17 cellular contexts compared by ENCODE assay signal in the genomic region with DNA sequence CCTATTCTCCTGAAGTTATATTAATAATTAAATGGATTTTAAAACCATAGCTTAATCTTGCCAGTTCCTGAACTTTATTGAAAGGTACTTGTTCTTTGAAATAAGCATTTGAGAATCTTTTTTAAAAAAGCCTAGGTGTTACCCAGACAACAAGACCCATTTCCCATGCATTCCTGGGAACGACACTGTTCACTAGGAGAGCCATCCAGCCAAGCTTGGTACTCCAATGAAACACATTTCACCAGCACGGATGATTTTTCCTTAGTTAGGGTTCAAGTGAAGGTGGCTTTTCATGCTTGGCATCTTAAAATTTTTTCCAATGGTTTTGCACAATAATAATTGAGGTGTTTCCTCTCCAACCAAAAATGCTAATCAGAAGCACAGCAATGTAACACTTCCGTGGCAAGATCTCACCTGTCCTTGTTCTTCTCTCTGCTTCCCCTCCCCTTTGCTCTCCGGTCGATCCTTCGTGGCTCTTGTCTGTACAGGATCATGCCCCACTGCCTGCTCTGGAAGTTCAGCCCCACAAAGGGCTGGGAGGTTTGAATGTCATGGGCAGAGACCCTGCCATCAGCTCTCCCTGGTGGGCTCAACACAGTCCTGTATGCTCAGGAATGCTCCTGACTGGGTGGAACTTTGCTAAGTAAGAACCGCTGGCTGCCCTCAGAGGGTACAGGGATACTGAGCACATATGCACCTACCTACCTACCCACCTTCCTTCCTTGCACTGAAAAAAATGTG.
DNase-seq lines count a peak whose midpoint lies in the region; ATAC-seq, FAIRE-seq and TF ChIP-seq lines count a peak whose summit lies in the region.
"Had no signal": no experiment of that assay in that cellular context is flagged by ENCODE, and none has a peak within 500 bp of the region (broad histone marks: within the 10 kb centered on the region; RNA-seq: fewer than 3 reads in every experiment).

No MANE protein-coding gene starts in this region.

- H3K27me3 Mint-ChIP-seq in endodermal cell (ENCODE audit: insufficient read depth), result no peaks in the 10 kb centered on the region
- H3K27me3 Mint-ChIP-seq: CD4-positive, CD25-positive, alpha-beta regulatory T cell had no signal

- H3K36me3 ChIP-seq in RWPE2 (ENCODE audit: low read depth) (no peaks in the 10 kb centered on the region), endodermal cell (ENCODE audit: control insufficient read depth, insufficient read depth, low read length) (no peaks in the 10 kb centered on the region), thoracic aorta (no peaks in the 10 kb centered on the region), pancreas (no peaks in the 10 kb centered on the region)

- H3K27me3 ChIP-seq in RWPE2 (ENCODE audit: insufficient read depth, poor library complexity, severe bottlenecking) (no peaks in the 10 kb centered on the region), endodermal cell (ENCODE audit: control insufficient read depth, insufficient read depth, low read length, poor library complexity, severe bottlenecking) (no peaks in the 10 kb centered on the region), thoracic aorta (replicated peaks; ENCODE audit: insufficient read depth) (no peaks in the 10 kb centered on the region), pancreas (no peaks in the 10 kb centered on the region)
- H3K27me3 ChIP-seq: Peyer's patch had no signal

- H3K9ac ChIP-seq in endodermal cell (ENCODE audit: extremely low read depth, low read length, poor library complexity, severe bottlenecking), result no peak overlapping the region

- peaks cover 3% of the 10 kb centered on the region for H3K36me3 Mint-ChIP-seq in endodermal cell (ENCODE audit: low read depth)
- H3K36me3 Mint-ChIP-seq: CD4-positive, CD25-positive, alpha-beta regulatory T cell had no signal

- H3K9me3 ChIP-seq in RWPE2 (ENCODE audit: severe bottlenecking) (no peaks in the 10 kb centered on the region), endodermal cell (ENCODE audit: control insufficient read depth, low read length) (no peaks in the 10 kb centered on the region), thoracic aorta (no peaks in the 10 kb centered on the region), pancreas (no peaks in the 10 kb centered on the region)
- H3K9me3 ChIP-seq: Peyer's patch had no signal

- H3K9me3 Mint-ChIP-seq in endodermal cell, result no peaks in the 10 kb centered on the region
- H3K9me3 Mint-ChIP-seq: CD4-positive, CD25-positive, alpha-beta regulatory T cell had no signal

- no peak overlapping the region for H3K4me3 Mint-ChIP-seq in endodermal cell
- H3K4me3 Mint-ChIP-seq: CD4-positive, CD25-positive, alpha-beta regulatory T cell had no signal

- no peak for ATAC-seq in RWPE2 (ENCODE audit: low read depth)
- no peak for ATAC-seq in thoracic aorta (ENCODE audit: insufficient number of reproducible peaks, low FRiP score, low read depth)
- ATAC-seq in pancreas, result no peak
- ATAC-seq in SK-N-SH treated with all-trans-retinoic acid at 6 μM for 48 hours, result no peak

- no peaks in the 10 kb centered on the region for H3K4me1 Mint-ChIP-seq in endodermal cell
- H3K4me1 Mint-ChIP-seq: CD4-positive, CD25-positive, alpha-beta regulatory T cell had no signal

- no peak overlapping the region for H3K27ac Mint-ChIP-seq in endodermal cell
- H3K27ac Mint-ChIP-seq: CD4-positive, CD25-positive, alpha-beta regulatory T cell had no signal

- 93 to 100% methylated on average over 2 to 7 of the region's 7 CpGs for WGBS in endodermal cell (ENCODE audit: insufficient coverage in 1 of 2, insufficient read length in 1 of 2), 2 experiments
- 89 to 96% methylated on average over 7 of the region's 7 CpGs for WGBS in pancreas, 2 donors

- H3K27ac ChIP-seq in RWPE2 (ENCODE audit: poor library complexity, severe bottlenecking) (no peak overlapping the region), endodermal cell (ENCODE audit: low read depth, low read length) (no peak overlapping the region), thoracic aorta (peak overlapping the region; percentile 91 to 95), pancreas (no peak overlapping the region)
- H3K27ac ChIP-seq: Peyer's patch had no signal

- H3K4me3 ChIP-seq in RWPE2 (ENCODE audit: severe bottlenecking), result no peak overlapping the region
- no peak overlapping the region for H3K4me3 ChIP-seq in endodermal cell (ENCODE audit: low read length)
- no peak overlapping the region for H3K4me3 ChIP-seq in thoracic aorta
- H3K4me3 ChIP-seq in pancreas, result no peak overlapping the region
- H3K4me3 ChIP-seq: Peyer's patch had no signal

- H3K4me1 ChIP-seq in RWPE2 (ENCODE audit: insufficient read depth, poor library complexity, severe bottlenecking) (peaks cover 12% of the 10 kb centered on the region), endodermal cell (ENCODE audit: control insufficient read depth, insufficient read depth, low read length) (no peaks in the 10 kb centered on the region), thoracic aorta (ENCODE audit: control insufficient read depth in 1 of 2, low read depth in 2 of 2) (peaks cover 36 to 49% of the 10 kb centered on the region in 2 donors), pancreas (no peaks in the 10 kb centered on the region)

- TF ChIP-seq CTCF in RWPE2 (IDR thresholded peaks at IDR 0.05; ENCODE audit: poor library complexity, severe bottlenecking), result no peak
- no peak for TF ChIP-seq CTCF in endodermal cell (conservative IDR thresholded peaks at IDR 0.05)
- TF ChIP-seq CTCF in thoracic aorta (IDR thresholded peaks at IDR 0.05), result no peak
- TF ChIP-seq CTCF in pancreas (IDR thresholded peaks at IDR 0.05), result no peak

- intact Hi-C loops in pancreas (cut with DNase I), result no loop called here

- DNase-seq in RWPE2 (ENCODE audit: low spot score), result peak; percentile 15
- DNase-seq in endodermal cell, result peak; percentile 22
- peak; percentile 60 for DNase-seq in medulla oblongata (ENCODE audit: extremely low spot score)
- DNase-seq in thoracic aorta (ENCODE audit: low spot score), result no peak
- no peak for DNase-seq in pancreas
- DNase-seq in epidermal melanocyte (ENCODE audit: insufficient read length, low spot score), result no peak
- DNase-seq: CD4-positive, CD25-positive, alpha-beta regulatory T cell; DMS79 treated with DMSO at 0.1 percent for 48 hours; H7; Karpas-422; MV-4-11; NCI-H1694 treated with DMSO at 0.1 percent for 48 hours; NCI-H2081 treated with DMSO at 0.1 percent for 48 hours; NCI-H524 treated with DMSO at 0.1 percent for 48 hours; NCI-H82 had no signal

- FAIRE-seq in pancreas (lab: Jason Lieb, UNC), result no peak

TF ChIP-seq in SK-N-SH treated with all-trans-retinoic acid at 6 μM for 48 hours, 23 proteins besides CTCF, POLR2A, EP300 and RAD21:
- TF ChIP-seq, protein P1, sequence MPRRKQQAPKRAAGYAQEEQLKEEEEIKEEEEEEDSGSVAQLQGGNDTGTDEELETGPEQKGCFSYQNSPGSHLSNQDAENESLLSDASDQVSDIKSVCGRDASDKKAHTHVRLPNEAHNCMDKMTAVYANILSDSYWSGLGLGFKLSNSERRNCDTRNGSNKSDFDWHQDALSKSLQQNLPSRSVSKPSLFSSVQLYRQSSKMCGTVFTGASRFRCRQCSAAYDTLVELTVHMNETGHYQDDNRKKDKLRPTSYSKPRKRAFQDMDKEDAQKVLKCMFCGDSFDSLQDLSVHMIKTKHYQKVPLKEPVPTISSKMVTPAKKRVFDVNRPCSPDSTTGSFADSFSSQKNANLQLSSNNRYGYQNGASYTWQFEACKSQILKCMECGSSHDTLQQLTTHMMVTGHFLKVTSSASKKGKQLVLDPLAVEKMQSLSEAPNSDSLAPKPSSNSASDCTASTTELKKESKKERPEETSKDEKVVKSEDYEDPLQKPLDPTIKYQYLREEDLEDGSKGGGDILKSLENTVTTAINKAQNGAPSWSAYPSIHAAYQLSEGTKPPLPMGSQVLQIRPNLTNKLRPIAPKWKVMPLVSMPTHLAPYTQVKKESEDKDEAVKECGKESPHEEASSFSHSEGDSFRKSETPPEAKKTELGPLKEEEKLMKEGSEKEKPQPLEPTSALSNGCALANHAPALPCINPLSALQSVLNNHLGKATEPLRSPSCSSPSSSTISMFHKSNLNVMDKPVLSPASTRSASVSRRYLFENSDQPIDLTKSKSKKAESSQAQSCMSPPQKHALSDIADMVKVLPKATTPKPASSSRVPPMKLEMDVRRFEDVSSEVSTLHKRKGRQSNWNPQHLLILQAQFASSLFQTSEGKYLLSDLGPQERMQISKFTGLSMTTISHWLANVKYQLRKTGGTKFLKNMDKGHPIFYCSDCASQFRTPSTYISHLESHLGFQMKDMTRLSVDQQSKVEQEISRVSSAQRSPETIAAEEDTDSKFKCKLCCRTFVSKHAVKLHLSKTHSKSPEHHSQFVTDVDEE (CRISPR knock-in tag; IDR thresholded peaks at IDR 0.05), result no peak
- TF ChIP-seq ZFP30 (CRISPR knock-in tag; IDR thresholded peaks at IDR 0.05) (no peak), ZNF70 (CRISPR knock-in tag; IDR thresholded peaks at IDR 0.05) (no peak)

Comparison
In these comparisons a context has a peak if more than half of its experiments do, and no peak if none do; other contexts are left out.
1. DNase-seq: peak in RWPE2 (single experiment), endodermal cell (single experiment) and medulla oblongata (single experiment); none in thoracic aorta (single experiment), pancreas (0 of 6) and epidermal melanocyte (single experiment).
2. H3K27ac ChIP-seq: peak in thoracic aorta (2 of 2); none in RWPE2 (single experiment), endodermal cell (single experiment) and pancreas (0 of 4).